Comparison of ENCODE assay signal across 1 cellular context in genomic region chr12:55715833-55716581, GRCh38.
TF ChIP-seq lines count a peak whose summit lies in the region.

TSS of gene BLOC1S1 (plus strand) at chr12:55716046. CDS start at chr12:55716052, 6 bp downstream.

TF ChIP-seq in K562, 482 proteins besides CTCF, POLR2A, EP300 and RAD21 (continued from another document and continues in another):
- TF ChIP-seq ZNF395 (CRISPR knock-in tag; IDR thresholded peaks at IDR 0.05) (peak; percentile 74; the same call in 1 of the 2 replicates), NR2C2 (CRISPR knock-in tag; IDR thresholded peaks at IDR 0.05) (0 out of 2 replicates have a peak, but pooled peaks have one; percentile 52), NR2C2 (tag; IDR thresholded peaks at IDR 0.05) (peak; percentile 88), EP400 (IDR thresholded peaks at IDR 0.05) (peak; percentile 83), MNT (conservative IDR thresholded peaks at IDR 0.05) (peak; percentile 89 to 95), ZBTB1 (CRISPR knock-in tag; IDR thresholded peaks at IDR 0.05; ENCODE audit: borderline replicate concordance, low read depth) (peak; percentile 57; the same call in 1 of the 2 replicates), CTCFL (IDR thresholded peaks at IDR 0.05; ENCODE audit: borderline replicate concordance, insufficient read depth, low read depth, low read length, poor library complexity, severe bottlenecking) (peak; percentile 67), GABPA (tag; conservative IDR thresholded peaks at IDR 0.05; ENCODE audit: low read depth) (peak; percentile 85), ZBTB2 (IDR thresholded peaks at IDR 0.05) (peak; percentile 44; the same call in 1 of the 2 replicates), ELF2 (CRISPR knock-in tag; IDR thresholded peaks at IDR 0.05) (peak; percentile 85), TAF1 (IDR thresholded peaks at IDR 0.05; ENCODE audit: control insufficient read depth, extremely low read depth, insufficient read depth, low read length, severe bottlenecking) (peak; percentile 56), THRA (IDR thresholded peaks at IDR 0.05) (no peak), SREBF1 (IDR thresholded peaks at IDR 0.05; ENCODE audit: borderline replicate concordance, low read depth, low read length) (peak; percentile 65; the same call in 1 of the 2 replicates), RBFOX2 (IDR thresholded peaks at IDR 0.05; ENCODE audit: low read depth, low read length) (peak; percentile 78), GMEB1 (CRISPR knock-in tag; IDR thresholded peaks at IDR 0.05) (peak; percentile 55; the same call in 1 of the 2 replicates), ARID4B (CRISPR knock-in tag; IDR thresholded peaks at IDR 0.05) (peak; percentile 99), RNF2 (IDR thresholded peaks at IDR 0.05) (peak; percentile 77), RCOR1 (IDR thresholded peaks at IDR 0.05; ENCODE audit: borderline replicate concordance in 1 of 2, low read depth in 2 of 2, low read length in 2 of 2) (peak in 1 of 2 experiments; percentile 74; a peak in 2 of 4 replicates), E2F4 (CRISPR knock-in tag; IDR thresholded peaks at IDR 0.05; ENCODE audit: low read depth) (peak; percentile 63; the same call in 1 of the 2 replicates), ATF2 (CRISPR knock-in tag; IDR thresholded peaks at IDR 0.05) (no peak), ZNF79 (CRISPR knock-in tag; IDR thresholded peaks at IDR 0.05; ENCODE audit: low read depth) (no peak)
